In the genomic region with DNA sequence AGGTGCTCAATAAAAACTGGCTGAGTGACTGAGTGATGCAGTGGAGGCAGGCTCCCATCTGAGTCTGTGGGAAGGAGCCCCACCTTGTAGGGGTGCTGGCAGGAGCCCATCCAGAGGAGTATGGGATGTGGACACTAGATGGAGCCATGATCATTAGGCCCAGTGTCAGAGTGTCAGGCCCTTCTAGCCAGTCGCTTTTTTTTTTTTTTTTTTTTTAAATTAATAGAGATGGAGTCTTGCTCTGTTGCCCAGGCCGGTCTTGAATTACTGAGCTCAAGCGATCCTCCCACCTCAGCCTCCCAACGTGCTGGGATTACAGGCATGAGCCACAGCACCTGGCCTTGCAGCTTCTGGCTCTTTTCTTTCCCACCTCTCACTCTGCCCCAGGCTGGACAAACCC, we compare ENCODE assay signal across 8 cellular contexts. TPM values are rescaled to one million over a fixed set of nuclear protein-coding genes. Genes with fewer than 3 reads are reported as not detected.
DNase-seq lines count a peak whose midpoint lies in the region; ATAC-seq and TF ChIP-seq lines count a peak whose summit lies in the region.

No MANE protein-coding gene starts in this region.

- intact Hi-C loops in left colon (cut with DNase I, micrococcal nuclease), result no loop called here

- peak; percentile 77 for TF ChIP-seq CTCF in GM12874 (IDR thresholded peaks at IDR 0.05; ENCODE audit: insufficient read depth, low read depth, low read length)
- TF ChIP-seq CTCF in WI38 (IDR thresholded peaks at IDR 0.05; ENCODE audit: low read depth, low read length), result peak; percentile 77
- TF ChIP-seq CTCF in choroid plexus epithelial cell (conservative IDR thresholded peaks at IDR 0.05; ENCODE audit: low read depth, low read length), result peak; percentile 84

- DNase-seq in A172 (ENCODE audit: low spot score) (peak; percentile 81), NCI-H2196 (lab: John Stamatoyannopoulos, UW; ENCODE audit: unreplicated experiment) (peak; percentile 62), choroid plexus epithelial cell (ENCODE audit: low read depth) (peak; percentile 89), left colon (peak; percentile 65 to 66)
- DNase-seq in stimulated activated CD8-positive, alpha-beta memory T cell treated with anti-CD3 and anti-CD28 coated beads, Interleukin-4, amount 100 ng/mL, for 4 hours (ENCODE audit: low read depth in 2 of 2, low spot score in 1 of 2), result peak; percentile 14 to 22

- H3K4me3 ChIP-seq in WI38 (ENCODE audit: low read depth, low read length) (no peak overlapping the region), choroid plexus epithelial cell (ENCODE audit: low read depth, low read length) (no peak overlapping the region)

- ATAC-seq in HG03025 (IDR thresholded peaks at IDR 0.05; ENCODE audit: low FRiP score, unreplicated experiment), result peak; percentile 75
- peak; percentile 86 for ATAC-seq in left colon

RNA-seq across cellular contexts. Expression of a gene that starts 11.5 kb away (rescaled TPM):
- 51.2 and 52.2 TPM in 2 replicates for total RNA-seq in A172 (2014; rRNA removed; shearing (Covaris generic))
- total RNA-seq in left colon, result 10 to 100 TPM; 17.4 to 18.0 TPM

RNA-seq across cellular contexts. Expression of a gene that starts 11.7 kb away (rescaled TPM):
- 56.4 and 69.1 TPM in 2 replicates for total RNA-seq in A172 (2014; rRNA removed; shearing (Covaris generic))
- total RNA-seq in left colon, result 10 to 100 TPM; 42.0 to 56.9 TPM

RNA-seq across cellular contexts. Expression of a gene that starts 24.3 kb away (rescaled TPM):
- total RNA-seq in A172 (2014; rRNA removed; shearing (Covaris generic)), result 8.9 and 13.3 TPM in 2 replicates
- 10 to 100 TPM; 84.7 to 96.4 TPM for total RNA-seq in left colon

RNA-seq across cellular contexts. Expression of a gene that starts 47.5 kb away (rescaled TPM):
- 0.22 and 1.2 TPM in 2 replicates for total RNA-seq in A172 (2014; rRNA removed; shearing (Covaris generic))
- total RNA-seq in left colon, result under 1 TPM in 1 of 2 donors, not detected in 1; 0.43 TPM

Comparison
In these comparisons a context has a peak if more than half of its experiments do, and no peak if none do; other contexts are left out.
1. DNase-seq: peak in every context shown above with its lines; median percentile 89 in choroid plexus epithelial cell; 81 in A172; 66 in left colon; 62 in NCI-H2196; 18 in stimulated activated CD8-positive, alpha-beta memory T cell treated with anti-CD3 and anti-CD28 coated beads, Interleukin-4, amount 100 ng/mL, for 4 hours.